16 cellular contexts compared by ENCODE assay signal in genomic region chr15:77038312-77039216, GRCh38. TPM values are rescaled to one million over a fixed set of nuclear protein-coding genes. Genes with fewer than 3 reads are reported as not detected.
DNase-seq lines count a peak whose midpoint lies in the region; ATAC-seq, FAIRE-seq and TF ChIP-seq lines count a peak whose summit lies in the region.
"Had no signal": no experiment of that assay in that cellular context is flagged by ENCODE, and none has a peak within 500 bp of the region (broad histone marks: within the 10 kb centered on the region; RNA-seq: fewer than 3 reads in every experiment).

No MANE protein-coding gene starts in this region.

- no peak for FAIRE-seq in GM19239 (lab: Jason Lieb, UNC)
- FAIRE-seq: TTC549 had no signal

- intact Hi-C loops in CD4-positive, alpha-beta T cell (cut with DNase I, micrococcal nuclease) = loop anchor here in 1 of 2 experiments (2.0 kb wide), 1 partner anchor 30 kb away; no protein-coding TSS in a partner anchor
- intact Hi-C loops in tibial artery (cut with DNase I; ENCODE audit: low total_unique reads) = no loop called here

- H3K27me3 ChIP-seq in CD4-positive, alpha-beta T cell (ENCODE audit: control insufficient read depth, insufficient read depth, low read length) = no peaks in the 10 kb centered on the region
- H3K27me3 ChIP-seq in tibial artery = no peaks in the 10 kb centered on the region
- H3K27me3 ChIP-seq: sigmoid colon had no signal

- H3K9me3 Mint-ChIP-seq in CD4-positive, alpha-beta T cell = no peaks in the 10 kb centered on the region
- peaks cover 15% of the 10 kb centered on the region for H3K9me3 Mint-ChIP-seq in activated CD8-positive, alpha-beta T cell treated with anti-CD3 and anti-CD28 coated beads, Interleukin-2, amount 10 ng/mL, durations not matched to agents 7 days and 5 days (ENCODE audit: insufficient read depth)
- no peaks in the 10 kb centered on the region for H3K9me3 Mint-ChIP-seq in memory B cell

- no peak overlapping the region for H3K27ac ChIP-seq in CD4-positive, alpha-beta T cell (ENCODE audit: low read depth, low read length)
- no peak overlapping the region for H3K27ac ChIP-seq in tibial artery
- H3K27ac ChIP-seq: sigmoid colon had no signal

- H3K4me3 ChIP-seq in tibial artery = no peak overlapping the region
- H3K4me3 ChIP-seq: sigmoid colon had no signal

- POLR2A ChIA-PET in CD4-positive, alpha-beta T cell (lab: Charles Lee) = interaction anchor here (1.5 kb wide), 1 partner anchor 12 kb away, joined by 4 read pairs; no protein-coding TSS in a partner anchor
- POLR2A ChIA-PET in activated CD8-positive, alpha-beta T cell treated with anti-CD3 and anti-CD28 coated beads, Interleukin-2, amount 10 ng/mL, durations not matched to agents 7 days and 5 days (lab: Charles Lee) = no interaction called here

- H3K4me1 Mint-ChIP-seq in CD4-positive, alpha-beta T cell (ENCODE audit: low read depth) = peaks cover 8% of the 10 kb centered on the region
- no peaks in the 10 kb centered on the region for H3K4me1 Mint-ChIP-seq in activated CD8-positive, alpha-beta T cell treated with anti-CD3 and anti-CD28 coated beads, Interleukin-2, amount 10 ng/mL, durations not matched to agents 7 days and 5 days (ENCODE audit: low read depth)
- H3K4me1 Mint-ChIP-seq in memory B cell = peaks cover 26% of the 10 kb centered on the region

- peaks cover 0 to 8% (median 0%) of the 10 kb centered on the region in 4 donors for H3K4me1 ChIP-seq in tibial artery

- peak overlapping the region; percentile 76 for H3K27ac Mint-ChIP-seq in CD4-positive, alpha-beta T cell
- peak overlapping the region; percentile 60 for H3K27ac Mint-ChIP-seq in activated CD8-positive, alpha-beta T cell treated with anti-CD3 and anti-CD28 coated beads, Interleukin-2, amount 10 ng/mL, durations not matched to agents 7 days and 5 days
- H3K27ac Mint-ChIP-seq in memory B cell = peak overlapping the region; percentile 91

- no peak overlapping the region for H3K4me3 Mint-ChIP-seq in CD4-positive, alpha-beta T cell
- peak overlapping the region; percentile 5 for H3K4me3 Mint-ChIP-seq in activated CD8-positive, alpha-beta T cell treated with anti-CD3 and anti-CD28 coated beads, Interleukin-2, amount 10 ng/mL, durations not matched to agents 7 days and 5 days
- no peak overlapping the region for H3K4me3 Mint-ChIP-seq in memory B cell
- H3K4me3 Mint-ChIP-seq: CD4-positive, CD25-positive, alpha-beta regulatory T cell had no signal

- no peak for TF ChIP-seq CTCF in CD4-positive, alpha-beta T cell (IDR thresholded peaks at IDR 0.05)
- no peak for TF ChIP-seq CTCF in tibial artery (IDR thresholded peaks at IDR 0.05)

- H3K27me3 Mint-ChIP-seq in CD4-positive, alpha-beta T cell = no peaks in the 10 kb centered on the region
- no peaks in the 10 kb centered on the region for H3K27me3 Mint-ChIP-seq in activated CD8-positive, alpha-beta T cell treated with anti-CD3 and anti-CD28 coated beads, Interleukin-2, amount 10 ng/mL, durations not matched to agents 7 days and 5 days (ENCODE audit: low read depth)
- no peaks in the 10 kb centered on the region for H3K27me3 Mint-ChIP-seq in memory B cell
- H3K27me3 Mint-ChIP-seq: CD4-positive, CD25-positive, alpha-beta regulatory T cell had no signal

- H3K36me3 ChIP-seq in tibial artery = peaks cover 5 to 39% (median 25%) of the 10 kb centered on the region in 3 donors

- CTCF ChIA-PET in CD4-positive, alpha-beta T cell (lab: Charles Lee) = no interaction called here
- CTCF ChIA-PET in activated CD8-positive, alpha-beta T cell treated with anti-CD3 and anti-CD28 coated beads, Interleukin-2, amount 10 ng/mL, durations not matched to agents 7 days and 5 days (lab: Charles Lee) = no interaction called here

- peaks cover 67% of the 10 kb centered on the region for H3K36me3 Mint-ChIP-seq in CD4-positive, alpha-beta T cell (ENCODE audit: low read depth)
- H3K36me3 Mint-ChIP-seq in activated CD8-positive, alpha-beta T cell treated with anti-CD3 and anti-CD28 coated beads, Interleukin-2, amount 10 ng/mL, durations not matched to agents 7 days and 5 days (ENCODE audit: low read depth) = peaks cover 76% of the 10 kb centered on the region
- H3K36me3 Mint-ChIP-seq in memory B cell = peaks cover 24% of the 10 kb centered on the region

- peak; percentile 27 for ATAC-seq in CD4-positive, alpha-beta T cell (ENCODE audit: poor library complexity)
- ATAC-seq in activated CD8-positive, alpha-beta T cell treated with anti-CD3 and anti-CD28 coated beads, Interleukin-2, amount 10 ng/mL, durations not matched to agents 7 days and 5 days = no peak
- ATAC-seq in memory B cell (ENCODE audit: low read depth) = no peak

- H3K9me3 ChIP-seq in CD4-positive, alpha-beta T cell (ENCODE audit: control insufficient read depth, low read length) = no peaks in the 10 kb centered on the region
- H3K9me3 ChIP-seq in tibial artery = no peaks in the 10 kb centered on the region
- H3K9me3 ChIP-seq: sigmoid colon had no signal

- DNase-seq in NCI-H748 (lab: John Stamatoyannopoulos, UW; ENCODE audit: unreplicated experiment) (peak; percentile 8), NCI-H748 treated with DMSO at 0.1 percent for 48 hours (lab: John Stamatoyannopoulos, UW) (no peak), memory B cell (ENCODE audit: low spot score in 2 of 2) (no peak), tibial artery (no peak), GM19239 (ENCODE audit: insufficient read length, low spot score) (no peak)
- DNase-seq in CD4-positive, alpha-beta T cell = no peak
- peak; percentile 23 for DNase-seq in activated CD8-positive, alpha-beta T cell treated with anti-CD3 and anti-CD28 coated beads, Interleukin-2, amount 10 ng/mL, durations not matched to agents 7 days and 5 days
- DNase-seq in stimulated activated CD4-positive, alpha-beta T cell treated with anti-CD3 and anti-CD28 coated beads, Interleukin-15, amount 100 ng/mL, for 24 hours = no peak
- DNase-seq: CD4-positive, CD25-positive, alpha-beta regulatory T cell; hypothalamus; NCI-H446; SIG-M5; trophoblast cell had no signal

RNA-seq across cellular contexts. Expression of gene TSPAN3, which starts 32.3 kb away (rescaled TPM):
- total RNA-seq in CD4-positive, alpha-beta T cell = 10 to 100 TPM; 14.7 to 15.5 TPM
- 10 to 100 TPM; 17.4 to 18.4 TPM for total RNA-seq in activated CD8-positive, alpha-beta T cell treated with anti-CD3 and anti-CD28 coated beads, Interleukin-2, amount 10 ng/mL, durations not matched to agents 7 days and 5 days

RNA-seq across cellular contexts. Expression of gene PSTPIP1, which starts 43.6 kb away (rescaled TPM):
- 10 to 100 TPM; 79.4 to 82.7 TPM for total RNA-seq in CD4-positive, alpha-beta T cell
- 100 to 1,000 TPM; 208 to 212 TPM for total RNA-seq in activated CD8-positive, alpha-beta T cell treated with anti-CD3 and anti-CD28 coated beads, Interleukin-2, amount 10 ng/mL, durations not matched to agents 7 days and 5 days
- total RNA-seq: osteocyte had no signal

Comparison
In these comparisons a context has a peak if more than half of its experiments do, and no peak if none do; other contexts are left out.
1. DNase-seq: peak in NCI-H748 (single experiment) and activated CD8-positive, alpha-beta T cell treated with anti-CD3 and anti-CD28 coated beads, Interleukin-2, amount 10 ng/mL, durations not matched to agents 7 days and 5 days (single experiment); none in NCI-H748 treated with DMSO at 0.1 percent for 48 hours (single experiment), CD4-positive, alpha-beta T cell (0 of 10), memory B cell (0 of 2), stimulated activated CD4-positive, alpha-beta T cell treated with anti-CD3 and anti-CD28 coated beads, Interleukin-15, amount 100 ng/mL, for 24 hours (single experiment), tibial artery (0 of 2) and GM19239 (single experiment).
2. Peak in every context shown above with its lines, with median percentiles within 50 percentile points of each other: H3K27ac Mint-ChIP-seq.